Comparison of ENCODE assay signal across 11 cellular contexts in the genomic region with DNA sequence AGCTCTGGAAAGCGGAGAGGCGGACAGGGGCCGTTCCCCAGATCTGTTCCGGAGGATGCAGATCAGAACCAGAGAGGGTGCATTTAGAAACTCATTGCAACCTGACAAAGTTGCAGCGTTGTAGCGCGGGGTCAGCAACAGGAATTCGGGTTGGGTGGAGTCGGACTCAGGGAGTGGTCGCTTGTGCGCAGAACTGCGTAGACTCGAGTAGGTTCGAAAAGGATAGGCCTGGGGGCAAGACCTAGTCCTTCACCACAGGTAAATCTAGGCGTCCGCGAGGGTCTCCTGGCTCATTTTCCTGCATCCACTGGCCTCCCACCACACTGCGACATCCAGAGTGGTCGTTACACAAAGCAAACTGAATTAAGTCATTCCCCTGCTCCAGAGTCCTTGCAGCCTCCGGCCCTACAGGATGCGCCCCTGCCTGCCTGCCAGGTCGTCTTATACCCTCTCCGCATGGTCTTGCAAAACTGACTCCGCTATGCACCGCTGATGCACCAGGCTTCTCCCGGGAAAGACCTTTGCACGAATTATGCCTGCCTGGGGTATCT. TPM values are rescaled to one million over a fixed set of nuclear protein-coding genes. Genes with fewer than 3 reads are reported as not detected.
A peak's percentile ranks its signal among the peaks of the same experiment; 100 is the strongest.
DNase-seq lines count a peak whose midpoint lies in the region; ATAC-seq and TF ChIP-seq lines count a peak whose summit lies in the region.
"Had no signal": no experiment of that assay in that cellular context is flagged by ENCODE, and none has a peak within 500 bp of the region (broad histone marks: within the 10 kb centered on the region; RNA-seq: fewer than 3 reads in every experiment).

No MANE protein-coding gene starts in this region.

- H3K79me2 ChIP-seq in GM23248 (ENCODE audit: insufficient read depth): no peaks in the 10 kb centered on the region
- no peaks in the 10 kb centered on the region for H3K79me2 ChIP-seq in trophoblast cell (ENCODE audit: control insufficient read depth, insufficient read depth, low read length, poor library complexity)
- H3K79me2 ChIP-seq in PC-3 (ENCODE audit: low read length): no peaks in the 10 kb centered on the region

- H3K9me2 ChIP-seq in GM23248 (ENCODE audit: insufficient read depth) (no peaks in the 10 kb centered on the region), PC-3 (replicated peaks; ENCODE audit: low read length) (no peaks in the 10 kb centered on the region)

- H3K27ac ChIP-seq in GM23248: no peak overlapping the region
- no peak overlapping the region for H3K27ac ChIP-seq in trophoblast cell (ENCODE audit: low read depth, low read length)
- H3K27ac ChIP-seq in PC-3 (ENCODE audit: low read length): no peak overlapping the region
- H3K27ac ChIP-seq: gastroesophageal sphincter, tibial nerve had no signal

- DNase-seq in GM23248 (no peak), fibroblast of villous mesenchyme (ENCODE audit: low read depth) (no peak), trophoblast cell (no peak), NCI-H2196 (lab: John Stamatoyannopoulos, UW; ENCODE audit: unreplicated experiment) (no peak), cortex of kidney (lab: John Stamatoyannopoulos, UW) (no peak), OCI-M1 (lab: John Stamatoyannopoulos, UW) (no peak), PC-3 (no peak)
- no peak for DNase-seq in activated CD4-positive, alpha-beta memory T cell treated with anti-CD3 and anti-CD28 coated beads, Interleukin-2, amount 10 ng/mL, durations not matched to agents 7 days and 5 days
- DNase-seq: NCI-H1105 had no signal

- H2BK5ac ChIP-seq in trophoblast cell (ENCODE audit: low read depth, low read length, poor library complexity): no peak overlapping the region

- H3K18ac ChIP-seq in trophoblast cell (ENCODE audit: low read length): no peak overlapping the region

- H4K20me1 ChIP-seq in GM23248 (ENCODE audit: insufficient read depth): no peaks in the 10 kb centered on the region
- no peaks in the 10 kb centered on the region for H4K20me1 ChIP-seq in PC-3 (ENCODE audit: low read length)

- H3K9me3 ChIP-seq in GM23248 (ENCODE audit: low read depth): no peaks in the 10 kb centered on the region
- H3K9me3 ChIP-seq in trophoblast cell (ENCODE audit: insufficient read depth, low read depth, low read length): peaks cover 16% of the 10 kb centered on the region
- H3K9me3 ChIP-seq in PC-3 (ENCODE audit: low read length): no peaks in the 10 kb centered on the region

- CTCF ChIA-PET in activated CD4-positive, alpha-beta memory T cell treated with anti-CD3 and anti-CD28 coated beads, Interleukin-2, amount 10 ng/mL, durations not matched to agents 7 days and 5 days (lab: Charles Lee): interaction anchor here (0.7 to 2.7 kb wide), 34 partner anchors 8 to 447 kb away, joined by 3 to 24 read pairs (median 5); no protein-coding TSS in a partner anchor
- CTCF ChIA-PET in PC-3 (lab: Charles Lee): no interaction called here

- no peak overlapping the region for H4K91ac ChIP-seq in trophoblast cell (ENCODE audit: low read depth, low read length)

- in situ Hi-C loops in GM23248 (cut with MboI): no loop called here

- no peaks in the 10 kb centered on the region for H3F3A ChIP-seq in GM23248 (ENCODE audit: insufficient read depth)
- no peaks in the 10 kb centered on the region for H3F3A ChIP-seq in PC-3 (ENCODE audit: low read length, unreplicated experiment)

- no peak overlapping the region for H2BK120ac ChIP-seq in trophoblast cell (ENCODE audit: insufficient read depth, low read length, poor library complexity)

- H2BK12ac ChIP-seq in trophoblast cell (ENCODE audit: low read length): no peak overlapping the region

- BruUV-seq in PC-3 (replicated peaks; lab: Mats Ljungman, UMichigan): no TSS peak

- H3K27me3 Mint-ChIP-seq in activated CD4-positive, alpha-beta memory T cell treated with anti-CD3 and anti-CD28 coated beads, Interleukin-2, amount 10 ng/mL, durations not matched to agents 7 days and 5 days: peaks cover 35% of the 10 kb centered on the region

- no peaks in the 10 kb centered on the region for H3K36me3 Mint-ChIP-seq in activated CD4-positive, alpha-beta memory T cell treated with anti-CD3 and anti-CD28 coated beads, Interleukin-2, amount 10 ng/mL, durations not matched to agents 7 days and 5 days (ENCODE audit: low read depth)

- no peak overlapping the region for H3K4me2 ChIP-seq in GM23248 (ENCODE audit: unreplicated experiment)
- peak overlapping the region; percentile 63 for H3K4me2 ChIP-seq in trophoblast cell (ENCODE audit: low read length)
- no peak overlapping the region for H3K4me2 ChIP-seq in PC-3 (ENCODE audit: low read length)

- no peak for ATAC-seq in PC-3

- no peak overlapping the region for H3K14ac ChIP-seq in trophoblast cell (ENCODE audit: low read length)

- H3K27me3 ChIP-seq in GM23248 (replicated peaks; ENCODE audit: insufficient read depth): peaks cover 11% of the 10 kb centered on the region; the same call in 1 of the 2 replicates
- H3K27me3 ChIP-seq in trophoblast cell (ENCODE audit: insufficient read depth, low read length): peaks cover 10% of the 10 kb centered on the region
- H3K27me3 ChIP-seq in PC-3 (ENCODE audit: low read length): no peaks in the 10 kb centered on the region

- TF ChIP-seq CTCF in fibroblast of villous mesenchyme (IDR thresholded peaks at IDR 0.05; ENCODE audit: insufficient read depth, low read depth, low read length) (no peak), PC-3 (conservative IDR thresholded peaks at IDR 0.05; ENCODE audit: low read depth, low read length) (no peak)

- POLR2A ChIA-PET in activated CD4-positive, alpha-beta memory T cell treated with anti-CD3 and anti-CD28 coated beads, Interleukin-2, amount 10 ng/mL, durations not matched to agents 7 days and 5 days (lab: Charles Lee): interaction anchor here (1.0 to 2.0 kb wide), 3 partner anchors 10 to 303 kb away, joined by 3 to 7 read pairs (median 4); no protein-coding TSS in a partner anchor
- POLR2A ChIA-PET in PC-3 (lab: Charles Lee; ENCODE audit: unreplicated experiment): no interaction called here

- no peaks in the 10 kb centered on the region for H3K36me3 ChIP-seq in GM23248 (ENCODE audit: low read depth)
- no peaks in the 10 kb centered on the region for H3K36me3 ChIP-seq in trophoblast cell (ENCODE audit: control insufficient read depth in 1 of 2, insufficient read depth in 2 of 2, low read length in 2 of 2)
- H3K36me3 ChIP-seq in PC-3 (ENCODE audit: low read depth, low read length): no peaks in the 10 kb centered on the region
- H3K36me3 ChIP-seq: gastroesophageal sphincter, tibial nerve had no signal

- no peak overlapping the region for H2AK5ac ChIP-seq in trophoblast cell (ENCODE audit: low read length)

- no peaks in the 10 kb centered on the region for H3K9me3 Mint-ChIP-seq in activated CD4-positive, alpha-beta memory T cell treated with anti-CD3 and anti-CD28 coated beads, Interleukin-2, amount 10 ng/mL, durations not matched to agents 7 days and 5 days

- no peak overlapping the region for H3K27ac Mint-ChIP-seq in activated CD4-positive, alpha-beta memory T cell treated with anti-CD3 and anti-CD28 coated beads, Interleukin-2, amount 10 ng/mL, durations not matched to agents 7 days and 5 days

- H3K23ac ChIP-seq in trophoblast cell (ENCODE audit: low read length): peak overlapping the region; percentile 28

- H3K4me3 ChIP-seq in GM23248 (peak overlapping the region; percentile 51; the same call in 1 of the 2 replicates), fibroblast of villous mesenchyme (ENCODE audit: low read depth, low read length) (peak overlapping the region; percentile 44), trophoblast cell (ENCODE audit: low read depth, low read length) (peak overlapping the region; percentile 51), PC-3 (ENCODE audit: low read length) (no peak overlapping the region)

- peak overlapping the region; percentile 54 for H3K4me3 Mint-ChIP-seq in activated CD4-positive, alpha-beta memory T cell treated with anti-CD3 and anti-CD28 coated beads, Interleukin-2, amount 10 ng/mL, durations not matched to agents 7 days and 5 days

- peak overlapping the region; percentile 14 for H4K12ac ChIP-seq in trophoblast cell (ENCODE audit: low read depth, low read length)

- no peak overlapping the region for H3K4ac ChIP-seq in trophoblast cell (ENCODE audit: low read depth, low read length)

- peak overlapping the region; percentile 74; the same call in 1 of the 2 replicates for H2AFZ ChIP-seq in GM23248
- H2AFZ ChIP-seq in trophoblast cell (ENCODE audit: insufficient read depth, low read length, poor library complexity): peak overlapping the region; percentile 53
- no peak overlapping the region for H2AFZ ChIP-seq in PC-3 (ENCODE audit: low read length)

- peaks cover 4% of the 10 kb centered on the region for H3K79me1 ChIP-seq in trophoblast cell (ENCODE audit: low read length)

- peaks cover 23% of the 10 kb centered on the region for H3K4me1 Mint-ChIP-seq in activated CD4-positive, alpha-beta memory T cell treated with anti-CD3 and anti-CD28 coated beads, Interleukin-2, amount 10 ng/mL, durations not matched to agents 7 days and 5 days

- no peak overlapping the region for H4K8ac ChIP-seq in trophoblast cell (ENCODE audit: low read depth, low read length)

- WGBS in GM23248 (ENCODE audit: low coverage in 1 of 2, low lambda C conversion rate in 2 of 2, missing lambda C conversion rate in 2 of 2), 2 experiments: 59 to 61% methylated on average over 27 of the region's 27 CpGs
- no CpG with 5 or more reads among the region's 27 CpGs for WGBS in trophoblast cell (ENCODE audit: extremely low coverage, insufficient coverage, insufficient read length)

- intact Hi-C loops in PC-3 (cut with micrococcal nuclease): no loop called here

- H3K4me1 ChIP-seq in GM23248 (ENCODE audit: insufficient read depth) (no peaks in the 10 kb centered on the region), trophoblast cell (ENCODE audit: control insufficient read depth in 1 of 2, insufficient read depth in 2 of 2, low read length in 2 of 2) (peaks cover 5 to 15% of the 10 kb centered on the region in 2 experiments), PC-3 (ENCODE audit: insufficient read depth, low read length) (no peaks in the 10 kb centered on the region)

- no peak overlapping the region for H3K9ac ChIP-seq in GM23248
- no peak overlapping the region for H3K9ac ChIP-seq in trophoblast cell (ENCODE audit: low read length)
- H3K9ac ChIP-seq in PC-3 (ENCODE audit: low read length): no peak overlapping the region

RNA-seq across cellular contexts. Expression of gene ZNF518B, which starts 4.7 kb away (rescaled TPM):
- total RNA-seq in GM23248 (2014; rRNA removed; shearing (Covaris generic)): 19.0 and 28.7 TPM in 2 replicates
- polyA plus RNA-seq in GM23248 (2016; fragmentation: Nextera tagmentation; extraction: Ambion mirVana): 9.0 TPM in 2 replicates
- 10 to 100 TPM; 21.0 to 23.5 TPM for total RNA-seq in activated CD4-positive, alpha-beta memory T cell treated with anti-CD3 and anti-CD28 coated beads, Interleukin-2, amount 10 ng/mL, durations not matched to agents 7 days and 5 days
- total RNA-seq in fibroblast of villous mesenchyme (30.3 and 44.0 TPM in 2 replicates), PC-3 (2014; rRNA removed) (15.6 and 16.2 TPM in 2 replicates)
- 18.5 and 20.2 TPM in 2 replicates for polyA plus RNA-seq in trophoblast cell (2013)
